In the genomic region with DNA sequence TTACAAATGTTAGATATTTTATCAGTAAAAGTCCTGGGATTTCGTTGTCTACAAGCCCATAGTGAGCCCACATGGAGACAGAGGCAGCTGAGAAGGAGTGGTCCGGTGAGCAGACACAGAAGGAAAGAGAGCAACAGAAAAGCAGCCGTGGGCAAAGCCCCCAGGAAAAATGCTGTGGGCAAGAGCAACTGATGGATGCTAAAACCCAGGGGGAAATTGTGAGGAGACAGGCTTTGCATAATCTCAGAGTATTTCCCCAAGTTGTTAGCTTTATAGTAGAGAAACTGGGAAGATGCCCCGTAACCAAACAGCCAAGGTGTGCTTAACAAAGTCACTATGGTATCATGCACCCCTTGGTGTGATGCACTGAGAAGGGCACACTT, we compare ENCODE assay signal across 17 cellular contexts. TPM values are rescaled to one million over a fixed set of nuclear protein-coding genes. Genes with fewer than 3 reads are reported as not detected.
DNase-seq lines count a peak whose midpoint lies in the region; ATAC-seq and TF ChIP-seq lines count a peak whose summit lies in the region.
"Had no signal": no experiment of that assay in that cellular context is flagged by ENCODE, and none has a peak within 500 bp of the region (broad histone marks: within the 10 kb centered on the region; RNA-seq: fewer than 3 reads in every experiment).

No MANE protein-coding gene starts in this region.

- ATAC-seq in HG03571 (IDR thresholded peaks at IDR 0.05; ENCODE audit: unreplicated experiment): no peak

- H3K79me2 ChIP-seq in Loucy (ENCODE audit: insufficient read depth, low read length) (no peaks in the 10 kb centered on the region), osteoblast (ENCODE audit: insufficient read depth, low read length) (no peaks in the 10 kb centered on the region)

- peaks cover 16% of the 10 kb centered on the region for H3K4me1 ChIP-seq in Loucy (ENCODE audit: insufficient read depth, low read length, poor library complexity, severe bottlenecking)
- H3K4me1 ChIP-seq in esophagus muscularis mucosa: peaks cover 25 to 42% (median 40%) of the 10 kb centered on the region in 4 donors
- H3K4me1 ChIP-seq in osteoblast (ENCODE audit: insufficient read depth, low read length): peaks cover 24% of the 10 kb centered on the region

- H3K9me3 ChIP-seq in Loucy (ENCODE audit: insufficient read depth, low read depth, low read length) (no peaks in the 10 kb centered on the region), esophagus muscularis mucosa (no peaks in the 10 kb centered on the region), osteoblast (ENCODE audit: low read depth, low read length) (no peaks in the 10 kb centered on the region)
- H3K9me3 ChIP-seq: Caco-2, thoracic aorta had no signal

- H3K4me2 ChIP-seq in Loucy (ENCODE audit: low read depth, low read length, poor library complexity, severe bottlenecking) (no peak overlapping the region), osteoblast (ENCODE audit: insufficient read depth, low read length) (peak overlapping the region; percentile 3)

- TF ChIP-seq POLR2A in esophagus muscularis mucosa (IDR thresholded peaks at IDR 0.05; ENCODE audit: low read depth): no peak

- H4K20me1 ChIP-seq in Loucy (ENCODE audit: insufficient read depth, low read length, poor library complexity, severe bottlenecking) (no peaks in the 10 kb centered on the region), osteoblast (ENCODE audit: insufficient read depth, low read length) (no peaks in the 10 kb centered on the region)

- DNase-seq in D341Med (ENCODE audit: low spot score): peak; percentile 18
- DNase-seq in esophagus muscularis mucosa (ENCODE audit: extremely low spot score): no peak
- no peak for DNase-seq in osteoblast (ENCODE audit: insufficient read length, low spot score, missing footprints)
- DNase-seq in LoVo (ENCODE audit: low spot score): no peak
- DNase-seq in NCI-H69 (lab: John Stamatoyannopoulos, UW): no peak
- DNase-seq: activated CD4-positive, alpha-beta memory T cell treated with anti-CD3 and anti-CD28 coated beads for 36 hours; activated naive CD4-positive, alpha-beta T cell treated with Interleukin-2 at 50 U/mL for 16 hours; aorta; kidney glomerular epithelial cell; NCI-H1092 treated with DMSO at 0.1 percent for 48 hours; NCI-H510A treated with DMSO at 0.1 percent for 48 hours; T-helper 1 cell; WERI-Rb-1 had no signal

- no peak overlapping the region for H3K9ac ChIP-seq in Loucy (ENCODE audit: low read depth, low read length, poor library complexity, severe bottlenecking)

- H3K36me3 ChIP-seq in Loucy (ENCODE audit: insufficient read depth, low read length): no peaks in the 10 kb centered on the region
- no peaks in the 10 kb centered on the region for H3K36me3 ChIP-seq in esophagus muscularis mucosa
- no peaks in the 10 kb centered on the region for H3K36me3 ChIP-seq in osteoblast (ENCODE audit: insufficient read depth, low read length)
- H3K36me3 ChIP-seq: thoracic aorta, WERI-Rb-1 had no signal

- no peak for TF ChIP-seq CTCF in Loucy (conservative IDR thresholded peaks at IDR 0.05; ENCODE audit: low read length)
- TF ChIP-seq CTCF in esophagus muscularis mucosa (IDR thresholded peaks at IDR 0.05): no peak
- no peak for TF ChIP-seq CTCF in osteoblast (IDR thresholded peaks at IDR 0.05; ENCODE audit: extremely low read depth, low read depth, low read length)

- H3K27me3 ChIP-seq in Loucy (ENCODE audit: insufficient read depth, low read length, poor library complexity, severe bottlenecking) (no peaks in the 10 kb centered on the region), esophagus muscularis mucosa (peaks cover 0 to 15% (median 0%) of the 10 kb centered on the region in 4 donors), osteoblast (ENCODE audit: insufficient read depth, low read length) (peaks cover 18% of the 10 kb centered on the region)

- TF ChIP-seq EP300 in esophagus muscularis mucosa (IDR thresholded peaks at IDR 0.05): no peak

- H3K4me3 ChIP-seq in Loucy (ENCODE audit: low read length, poor library complexity, severe bottlenecking): no peak overlapping the region
- no peak overlapping the region for H3K4me3 ChIP-seq in esophagus muscularis mucosa
- no peak overlapping the region for H3K4me3 ChIP-seq in osteoblast (ENCODE audit: insufficient read depth, low read length)
- H3K4me3 ChIP-seq: thoracic aorta had no signal

- 67% methylated on average over 4 of the region's 4 CpGs for WGBS in esophagus muscularis mucosa

- H2AFZ ChIP-seq in Loucy (ENCODE audit: low read length): peak overlapping the region; percentile 39; the same call in 1 of the 2 replicates
- H2AFZ ChIP-seq in osteoblast (ENCODE audit: low read length): no peak overlapping the region

- no peaks in the 10 kb centered on the region for H3K9me2 ChIP-seq in Loucy (replicated peaks; ENCODE audit: low read depth, low read length)

- no peaks in the 10 kb centered on the region for H3F3A ChIP-seq in Loucy (ENCODE audit: low read depth)

- intact Hi-C loops in esophagus muscularis mucosa (cut with DNase I): no loop called here

- H3K27ac ChIP-seq in esophagus muscularis mucosa (replicated peaks in 1 of 4) (peak overlapping the region in 3 of 4 donors; percentile 13 to 89 (median 36)), osteoblast (ENCODE audit: low read depth, low read length) (peak overlapping the region; percentile 72)
- H3K27ac ChIP-seq: WERI-Rb-1 had no signal

RNA-seq across cellular contexts. Expression of a gene that starts 35.1 kb away (rescaled TPM):
- total RNA-seq in esophagus muscularis mucosa: not detected
- total RNA-seq in osteoblast: under 0.01 TPM in 2 replicates
